2 cellular contexts compared by ENCODE assay signal in genomic region chr1:212587304-212588136, GRCh38.
TF ChIP-seq lines count a peak whose summit lies in the region.

No MANE protein-coding gene starts in this region.

TF ChIP-seq in SK-N-SH treated with all-trans-retinoic acid at 6 μM for 48 hours, 23 proteins besides CTCF, POLR2A, EP300 and RAD21:
- no peak for TF ChIP-seq ZFP3 (CRISPR knock-in tag; IDR thresholded peaks at IDR 0.05)
- TF ChIP-seq POU6F1 (CRISPR knock-in tag; IDR thresholded peaks at IDR 0.05; ENCODE audit: borderline replicate concordance, low read depth) = no peak
- TF ChIP-seq BACH2 (CRISPR knock-in tag; IDR thresholded peaks at IDR 0.05; ENCODE audit: borderline replicate concordance) = no peak
- TF ChIP-seq ESRRG (CRISPR knock-in tag; IDR thresholded peaks at IDR 0.05) = no peak
- TF ChIP-seq PPARA (CRISPR knock-in tag; IDR thresholded peaks at IDR 0.05; ENCODE audit: borderline replicate concordance) = no peak
- no peak for TF ChIP-seq RARB (CRISPR knock-in tag; IDR thresholded peaks at IDR 0.05)
- TF ChIP-seq, protein P1, sequence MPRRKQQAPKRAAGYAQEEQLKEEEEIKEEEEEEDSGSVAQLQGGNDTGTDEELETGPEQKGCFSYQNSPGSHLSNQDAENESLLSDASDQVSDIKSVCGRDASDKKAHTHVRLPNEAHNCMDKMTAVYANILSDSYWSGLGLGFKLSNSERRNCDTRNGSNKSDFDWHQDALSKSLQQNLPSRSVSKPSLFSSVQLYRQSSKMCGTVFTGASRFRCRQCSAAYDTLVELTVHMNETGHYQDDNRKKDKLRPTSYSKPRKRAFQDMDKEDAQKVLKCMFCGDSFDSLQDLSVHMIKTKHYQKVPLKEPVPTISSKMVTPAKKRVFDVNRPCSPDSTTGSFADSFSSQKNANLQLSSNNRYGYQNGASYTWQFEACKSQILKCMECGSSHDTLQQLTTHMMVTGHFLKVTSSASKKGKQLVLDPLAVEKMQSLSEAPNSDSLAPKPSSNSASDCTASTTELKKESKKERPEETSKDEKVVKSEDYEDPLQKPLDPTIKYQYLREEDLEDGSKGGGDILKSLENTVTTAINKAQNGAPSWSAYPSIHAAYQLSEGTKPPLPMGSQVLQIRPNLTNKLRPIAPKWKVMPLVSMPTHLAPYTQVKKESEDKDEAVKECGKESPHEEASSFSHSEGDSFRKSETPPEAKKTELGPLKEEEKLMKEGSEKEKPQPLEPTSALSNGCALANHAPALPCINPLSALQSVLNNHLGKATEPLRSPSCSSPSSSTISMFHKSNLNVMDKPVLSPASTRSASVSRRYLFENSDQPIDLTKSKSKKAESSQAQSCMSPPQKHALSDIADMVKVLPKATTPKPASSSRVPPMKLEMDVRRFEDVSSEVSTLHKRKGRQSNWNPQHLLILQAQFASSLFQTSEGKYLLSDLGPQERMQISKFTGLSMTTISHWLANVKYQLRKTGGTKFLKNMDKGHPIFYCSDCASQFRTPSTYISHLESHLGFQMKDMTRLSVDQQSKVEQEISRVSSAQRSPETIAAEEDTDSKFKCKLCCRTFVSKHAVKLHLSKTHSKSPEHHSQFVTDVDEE (CRISPR knock-in tag; IDR thresholded peaks at IDR 0.05) = no peak
- TF ChIP-seq, protein P2, sequence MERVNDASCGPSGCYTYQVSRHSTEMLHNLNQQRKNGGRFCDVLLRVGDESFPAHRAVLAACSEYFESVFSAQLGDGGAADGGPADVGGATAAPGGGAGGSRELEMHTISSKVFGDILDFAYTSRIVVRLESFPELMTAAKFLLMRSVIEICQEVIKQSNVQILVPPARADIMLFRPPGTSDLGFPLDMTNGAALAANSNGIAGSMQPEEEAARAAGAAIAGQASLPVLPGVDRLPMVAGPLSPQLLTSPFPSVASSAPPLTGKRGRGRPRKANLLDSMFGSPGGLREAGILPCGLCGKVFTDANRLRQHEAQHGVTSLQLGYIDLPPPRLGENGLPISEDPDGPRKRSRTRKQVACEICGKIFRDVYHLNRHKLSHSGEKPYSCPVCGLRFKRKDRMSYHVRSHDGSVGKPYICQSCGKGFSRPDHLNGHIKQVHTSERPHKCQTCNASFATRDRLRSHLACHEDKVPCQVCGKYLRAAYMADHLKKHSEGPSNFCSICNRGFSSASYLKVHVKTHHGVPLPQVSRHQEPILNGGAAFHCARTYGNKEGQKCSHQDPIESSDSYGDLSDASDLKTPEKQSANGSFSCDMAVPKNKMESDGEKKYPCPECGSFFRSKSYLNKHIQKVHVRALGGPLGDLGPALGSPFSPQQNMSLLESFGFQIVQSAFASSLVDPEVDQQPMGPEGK (CRISPR knock-in tag; IDR thresholded peaks at IDR 0.05; ENCODE audit: borderline replicate concordance) = no peak
- TF ChIP-seq SNAI2 (CRISPR knock-in tag; IDR thresholded peaks at IDR 0.05) = no peak
- no peak for TF ChIP-seq ZNF8 (CRISPR knock-in tag; IDR thresholded peaks at IDR 0.05)
- TF ChIP-seq TOX (CRISPR knock-in tag; IDR thresholded peaks at IDR 0.05; ENCODE audit: borderline replicate concordance) = no peak
- TF ChIP-seq ZNF70 (CRISPR knock-in tag; IDR thresholded peaks at IDR 0.05) = no peak
- TF ChIP-seq OSR1 (CRISPR knock-in tag; IDR thresholded peaks at IDR 0.05) = no peak
- TF ChIP-seq ARNTL (CRISPR knock-in tag; IDR thresholded peaks at IDR 0.05; ENCODE audit: borderline replicate concordance, low read depth) = no peak
- TF ChIP-seq GLIS3 (CRISPR knock-in tag; IDR thresholded peaks at IDR 0.05) = no peak
- TF ChIP-seq CREB5 (CRISPR knock-in tag; IDR thresholded peaks at IDR 0.05; ENCODE audit: low read depth) = no peak
- no peak for TF ChIP-seq ZFP30 (CRISPR knock-in tag; IDR thresholded peaks at IDR 0.05)
- TF ChIP-seq CSRNP3 (CRISPR knock-in tag; IDR thresholded peaks at IDR 0.05) = no peak
- TF ChIP-seq ZC3H10 (CRISPR knock-in tag; IDR thresholded peaks at IDR 0.05) = no peak
- no peak for TF ChIP-seq ISL1 (CRISPR knock-in tag; IDR thresholded peaks at IDR 0.05)

TF ChIP-seq in H1, 55 proteins besides CTCF, POLR2A, EP300 and RAD21:
- TF ChIP-seq CREB1 (IDR thresholded peaks at IDR 0.05) (no peak), SIX5 (IDR thresholded peaks at IDR 0.05; ENCODE audit: low read depth, low read length) (no peak), RNF2 (IDR thresholded peaks at IDR 0.05; ENCODE audit: borderline replicate concordance, low read depth, low read length, missing control alignments, poor library complexity, severe bottlenecking) (no peak), NRF1 (IDR thresholded peaks at IDR 0.05; ENCODE audit: low read depth, low read length) (no peak), HDAC2 (IDR thresholded peaks at IDR 0.05; ENCODE audit: borderline replicate concordance in 1 of 2, low read depth in 2 of 2, low read length in 2 of 2) (no peak), GABPA (IDR thresholded peaks at IDR 0.05; ENCODE audit: borderline replicate concordance, insufficient read depth, low read length) (no peak), EZH2 (IDR thresholded peaks at IDR 0.05; ENCODE audit: low read depth, low read length, severe bottlenecking) (no peak), RFX5 (IDR thresholded peaks at IDR 0.05; ENCODE audit: borderline replicate concordance, low read depth, low read length) (no peak), ATF2 (IDR thresholded peaks at IDR 0.05; ENCODE audit: low read length) (no peak), FOSL1 (IDR thresholded peaks at IDR 0.05; ENCODE audit: insufficient read depth, low read depth, low read length) (no peak), TBP (IDR thresholded peaks at IDR 0.05; ENCODE audit: low read depth, low read length) (no peak), TAF7 (optimal IDR thresholded peaks at IDR 0.05; ENCODE audit: borderline replicate concordance, low read depth, low read length) (no peak), ZNF274 (IDR thresholded peaks at IDR 0.05; ENCODE audit: borderline replicate concordance, extremely low read depth, low read length) (no peak), BRCA1 (IDR thresholded peaks at IDR 0.05; ENCODE audit: low read depth, low read length) (no peak), MAFK (IDR thresholded peaks at IDR 0.05; ENCODE audit: low read depth, low read length) (no peak), POLR2AphosphoS5 (IDR thresholded peaks at IDR 0.05; ENCODE audit: low read depth, low read length) (no peak), BACH1 (IDR thresholded peaks at IDR 0.05; ENCODE audit: low read length) (no peak), HDAC6 (IDR thresholded peaks at IDR 0.05; ENCODE audit: low read depth, low read length) (no peak), TCF12 (IDR thresholded peaks at IDR 0.05; ENCODE audit: low read depth, low read length) (no peak)
- TF ChIP-seq, protein P3, sequence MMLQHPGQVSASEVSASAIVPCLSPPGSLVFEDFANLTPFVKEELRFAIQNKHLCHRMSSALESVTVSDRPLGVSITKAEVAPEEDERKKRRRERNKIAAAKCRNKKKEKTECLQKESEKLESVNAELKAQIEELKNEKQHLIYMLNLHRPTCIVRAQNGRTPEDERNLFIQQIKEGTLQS (IDR thresholded peaks at IDR 0.05; ENCODE audit: insufficient read depth, low read depth, low read length) = no peak
